In the genomic region with DNA sequence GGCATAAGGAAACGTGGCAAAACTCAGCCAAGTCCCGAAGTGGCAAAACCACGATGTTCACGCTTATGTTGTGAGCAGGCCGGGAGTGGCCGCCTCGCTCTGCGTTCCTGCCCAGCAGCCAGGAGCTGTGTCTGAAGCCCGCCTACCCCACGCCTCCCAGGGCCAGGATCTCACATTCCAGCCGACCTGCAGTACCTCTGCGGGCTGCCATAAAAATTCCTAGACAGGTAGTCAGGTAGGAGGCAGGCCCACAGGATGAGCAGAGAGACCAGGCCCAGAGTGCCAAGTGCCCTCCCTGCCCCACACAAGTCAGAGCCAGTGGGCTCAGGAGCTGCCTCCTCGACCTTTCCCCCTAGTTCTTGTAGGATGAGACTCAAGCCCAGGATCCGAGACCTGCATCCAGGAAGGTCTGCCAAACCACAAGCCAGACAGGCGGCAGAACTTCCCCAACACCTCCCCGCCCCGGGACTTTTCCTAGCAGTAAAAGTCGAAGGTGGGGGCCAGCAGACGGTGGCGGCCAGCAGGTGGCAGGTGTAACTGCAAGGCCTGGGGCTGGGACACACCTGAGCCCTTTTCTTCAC, we compare ENCODE assay signal across 11 cellular contexts. TPM values are rescaled to one million over a fixed set of nuclear protein-coding genes. Genes with fewer than 3 reads are reported as not detected.
A peak's percentile ranks its signal among the peaks of the same experiment; 100 is the strongest.
DNase-seq lines count a peak whose midpoint lies in the region; ATAC-seq and TF ChIP-seq lines count a peak whose summit lies in the region.
"Had no signal": no experiment of that assay in that cellular context is flagged by ENCODE, and none has a peak within 500 bp of the region (broad histone marks: within the 10 kb centered on the region; RNA-seq: fewer than 3 reads in every experiment).

No MANE protein-coding gene starts in this region.

- no peak overlapping the region for H2AFZ ChIP-seq in PC-3 (ENCODE audit: low read length)

- no peaks in the 10 kb centered on the region for H3K9me2 ChIP-seq in PC-3 (replicated peaks; ENCODE audit: low read length)

- peak; percentile 26 for TF ChIP-seq CTCF in GM12873 (IDR thresholded peaks at IDR 0.05; ENCODE audit: insufficient read depth, low read depth, low read length, missing control alignments)
- TF ChIP-seq CTCF in PC-3 (conservative IDR thresholded peaks at IDR 0.05; ENCODE audit: low read depth, low read length): peak; percentile 93
- peak; percentile 55 for TF ChIP-seq CTCF in epithelial cell of proximal tubule (conservative IDR thresholded peaks at IDR 0.05; ENCODE audit: low read depth, low read length)
- peak in 1 of 56 donors; percentile 6 for TF ChIP-seq CTCF in dorsolateral prefrontal cortex (IDR thresholded peaks at IDR 0.05 in 54 of 56, conservative IDR thresholded peaks at IDR 0.05 in 2 of 56; ENCODE audit: low read depth in 1 of 56, partially characterized antibody in 56 of 56)

- BruUV-seq in PC-3 (replicated peaks; lab: Mats Ljungman, UMichigan): no TSS peak

- H3K4me3 ChIP-seq in PC-3 (ENCODE audit: low read length): peak overlapping the region; percentile 26; the same call in 1 of the 2 replicates
- no peak overlapping the region for H3K4me3 ChIP-seq in epithelial cell of proximal tubule (ENCODE audit: low read depth, low read length)
- H3K4me3 ChIP-seq in dorsolateral prefrontal cortex: no peak overlapping the region

- ATAC-seq in PC-3: peak; percentile 74
- no peak for ATAC-seq in GM21576 (IDR thresholded peaks at IDR 0.05; ENCODE audit: unreplicated experiment)
- no peak for ATAC-seq in HG02759 (IDR thresholded peaks at IDR 0.05; ENCODE audit: unreplicated experiment)

- H3K36me3 ChIP-seq in PC-3 (ENCODE audit: low read depth, low read length): peaks cover 16% of the 10 kb centered on the region

- H3K4me2 ChIP-seq in PC-3 (ENCODE audit: low read length): peak overlapping the region; percentile 75

- H3K27me3 ChIP-seq in PC-3 (ENCODE audit: low read length): no peaks in the 10 kb centered on the region
- H3K27me3 ChIP-seq in dorsolateral prefrontal cortex: no peaks in the 10 kb centered on the region

- no peaks in the 10 kb centered on the region for H3K9me3 ChIP-seq in PC-3 (ENCODE audit: low read length)

- CTCF ChIA-PET in PC-3 (lab: Charles Lee): interaction anchor here (0.6 to 1.0 kb wide), 5 partner anchors 9 to 219 kb away, joined by 3 to 4 read pairs (median 3); no protein-coding TSS in a partner anchor

- H3K27ac ChIP-seq in PC-3 (ENCODE audit: low read length) (peak overlapping the region; percentile 90), dorsolateral prefrontal cortex (no peak overlapping the region)
- H3K27ac ChIP-seq: HL-60 had no signal

- peaks cover 19% of the 10 kb centered on the region; the same call in 1 of the 2 replicates for H4K20me1 ChIP-seq in PC-3 (ENCODE audit: low read length)

- intact Hi-C loops in PC-3 (cut with micrococcal nuclease): loop anchor here (2.0 kb wide), 2 partner anchors 18 to 394 kb away; partner anchors contain the start of gene PMEPA1
- intact Hi-C loops in dorsolateral prefrontal cortex (cut with DNase I): no loop called here

- DNase-seq in PC-3: peak; percentile 100
- DNase-seq in epithelial cell of proximal tubule (ENCODE audit: low read depth): no peak
- DNase-seq in renal cortical epithelial cell (ENCODE audit: low read depth): peak; percentile 91
- no peak for DNase-seq in dorsolateral prefrontal cortex
- DNase-seq in cerebellar nuclear complex (lab: John Stamatoyannopoulos, UW): no peak
- DNase-seq: activated naive CD8-positive, alpha-beta T cell treated with anti-CD3 and anti-CD28 coated beads, Interleukin-2, amount 10 ng/mL, durations not matched to agents 7 days and 5 days; GDM1 had no signal

- H3K9ac ChIP-seq in PC-3 (ENCODE audit: low read length): peak overlapping the region; percentile 27; the same call in 1 of the 2 replicates

- peaks cover 94% of the 10 kb centered on the region for H3K79me2 ChIP-seq in PC-3 (ENCODE audit: low read length)

- POLR2A ChIA-PET in PC-3 (lab: Charles Lee; ENCODE audit: unreplicated experiment): interaction anchor here (0.6 to 0.7 kb wide), 2 partner anchors 23 to 1339 kb away, joined by 3 to 5 read pairs; no protein-coding TSS in a partner anchor

- peaks cover 80% of the 10 kb centered on the region for H3K4me1 ChIP-seq in PC-3 (ENCODE audit: insufficient read depth, low read length)

- H3F3A ChIP-seq in PC-3 (ENCODE audit: low read length, unreplicated experiment): peaks cover 18% of the 10 kb centered on the region

RNA-seq across cellular contexts. Expression of gene PMEPA1, which starts 16.7 kb away (rescaled TPM):
- 21.9 and 29.3 TPM in 2 replicates for total RNA-seq in PC-3 (2014; rRNA removed)
- 59.4 and 62.5 TPM in 2 replicates for total RNA-seq in epithelial cell of proximal tubule
- 99.2 and 159 TPM in 2 replicates for total RNA-seq in renal cortical epithelial cell
- total RNA-seq in dorsolateral prefrontal cortex: 10 to 100 TPM; 22.0 to 55.2 (median 36.7) TPM

Comparison
In these comparisons a context has a peak if more than half of its experiments do, and no peak if none do; other contexts are left out.
1. DNase-seq: peak in PC-3 (single experiment) and renal cortical epithelial cell (single experiment); none in epithelial cell of proximal tubule (single experiment), dorsolateral prefrontal cortex (0 of 10) and cerebellar nuclear complex (0 of 2).